32 cellular contexts compared by ENCODE assay signal in the genomic region with DNA sequence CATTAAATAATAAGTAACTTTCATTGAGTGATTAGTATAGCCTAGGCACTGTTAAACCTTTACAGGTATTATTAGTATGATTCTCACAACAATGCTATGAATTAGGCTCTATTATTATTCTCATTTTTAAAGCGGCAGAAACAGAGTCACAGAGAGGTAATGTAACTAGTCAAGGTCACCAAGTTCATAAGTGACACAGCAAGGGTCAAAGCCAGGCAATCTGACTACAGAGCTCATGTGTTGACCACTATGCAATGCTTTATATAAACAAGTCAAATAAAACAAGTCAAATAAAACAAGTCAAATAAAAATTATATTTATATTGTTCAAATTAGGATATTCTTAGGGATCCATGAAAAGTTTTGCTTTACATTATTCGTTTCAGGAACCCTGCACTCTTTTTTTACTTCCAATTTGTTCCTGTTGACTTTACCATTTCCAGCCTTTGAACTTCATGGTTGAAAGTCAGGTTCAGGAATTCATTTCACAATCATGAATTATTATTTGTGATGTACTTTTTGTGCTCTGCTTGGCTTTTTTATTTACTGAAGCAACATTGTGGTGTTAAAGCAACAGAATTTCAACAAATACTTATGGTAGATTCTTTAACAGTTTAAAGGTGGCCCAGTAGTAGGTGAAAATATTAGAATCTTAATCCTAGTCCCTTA. TPM values are rescaled to one million over a fixed set of nuclear protein-coding genes. Genes with fewer than 3 reads are reported as not detected.
"Had no signal": no experiment of that assay in that cellular context is flagged by ENCODE, and none has a peak within 500 bp of the region (broad histone marks: within the 10 kb centered on the region; RNA-seq: fewer than 3 reads in every experiment).

No MANE protein-coding gene starts in this region.

- H3K9me3 ChIP-seq: colonic mucosa, esophagus squamous epithelium, gastrocnemius medialis, lower lobe of right lung, mucosa of descending colon had no signal

- DNase-seq: colonic mucosa; cortex of kidney; effector CD8-positive, alpha-beta T cell; effector memory CD8-positive, alpha-beta T cell; endodermal cell; erythroblast; esophagus squamous epithelium; foreskin fibroblast; foreskin melanocyte; gastrocnemius medialis; glutamatergic neuron; head of caudate nucleus; heart right ventricle; hippocampal formation; islet precursor cell; kidney; kidney glomerular epithelial cell; left colon; left lung; lower lobe of right lung; mesenchymal stem cell; mucosa of descending colon; naive B cell had no signal

- H3K4me1 Mint-ChIP-seq: endodermal cell, mesothelial cell of epicardium, naive B cell had no signal

- H3K4me1 ChIP-seq: colonic mucosa, esophagus squamous epithelium, gastrocnemius medialis, heart right ventricle, left lung, lower lobe of right lung had no signal

- H3K4me3 ChIP-seq: colonic mucosa, esophagus squamous epithelium, gastrocnemius medialis, heart right ventricle, left lung, lower lobe of right lung, mucosa of descending colon had no signal

- H3K27ac Mint-ChIP-seq: dendritic cell treated with granulocyte-macrophage colony-stimulating factor and Interleukin-4, amounts not matched to agents 40 ng/mL and 50 ng/mL, for 4 days; effector memory CD8-positive, alpha-beta T cell; endodermal cell; mesothelial cell of epicardium had no signal

- H3K27ac ChIP-seq: colonic mucosa, epithelial cell of prostate, esophagus squamous epithelium, gastrocnemius medialis, heart right ventricle, left lung, lower lobe of right lung had no signal

- H3K36me3 ChIP-seq: colonic mucosa, esophagus squamous epithelium, heart right ventricle, left lung, lower lobe of right lung had no signal

- H3K4me3 Mint-ChIP-seq: dendritic cell treated with granulocyte-macrophage colony-stimulating factor and Interleukin-4, amounts not matched to agents 40 ng/mL and 50 ng/mL, for 4 days; effector memory CD8-positive, alpha-beta T cell; endodermal cell; mesothelial cell of epicardium; naive B cell had no signal

- H3K9me3 Mint-ChIP-seq: dendritic cell treated with granulocyte-macrophage colony-stimulating factor and Interleukin-4, amounts not matched to agents 40 ng/mL and 50 ng/mL, for 4 days; effector memory CD8-positive, alpha-beta T cell had no signal

- FAIRE-seq: endometrium had no signal

- H3K36me3 Mint-ChIP-seq: mesothelial cell of epicardium had no signal

- ATAC-seq: effector memory CD8-positive, alpha-beta T cell; esophagus mucosa; gastrocnemius medialis; heart right ventricle; left colon; left lung; lower lobe of right lung; mucosa of descending colon had no signal

- H3K27me3 Mint-ChIP-seq: dendritic cell treated with granulocyte-macrophage colony-stimulating factor and Interleukin-4, amounts not matched to agents 40 ng/mL and 50 ng/mL, for 4 days; effector memory CD8-positive, alpha-beta T cell had no signal

- H3K27me3 ChIP-seq: colonic mucosa, esophagus squamous epithelium, gastrocnemius medialis, heart right ventricle, left lung had no signal

RNA-seq across cellular contexts. Expression of a gene that starts 40.4 kb away (rescaled TPM):
- total RNA-seq: dermis microvascular lymphatic vessel endothelial cell, glomerular endothelial cell, lung microvascular endothelial cell, myocyte had no signal
